Comparison of ENCODE assay signal across 12 cellular contexts in genomic region chr7:40008218-40008815, GRCh38. TPM values are rescaled to one million over a fixed set of nuclear protein-coding genes. Genes with fewer than 3 reads are reported as not detected.
A peak's percentile ranks its signal among the peaks of the same experiment; 100 is the strongest.
DNase-seq lines count a peak whose midpoint lies in the region; ATAC-seq and TF ChIP-seq lines count a peak whose summit lies in the region.
"Had no signal": no experiment of that assay in that cellular context is flagged by ENCODE, and none has a peak within 500 bp of the region (broad histone marks: within the 10 kb centered on the region; RNA-seq: fewer than 3 reads in every experiment).

No MANE protein-coding gene starts in this region.

- no peak overlapping the region for H3K4me3 ChIP-seq in choroid plexus epithelial cell (ENCODE audit: low read depth, low read length)
- H3K4me3 ChIP-seq: skin epidermis had no signal

- no peak for TF ChIP-seq CTCF in choroid plexus epithelial cell (conservative IDR thresholded peaks at IDR 0.05; ENCODE audit: low read depth, low read length)

- ATAC-seq in HG03457 (IDR thresholded peaks at IDR 0.05; ENCODE audit: unreplicated experiment) (no peak), GM18909 (IDR thresholded peaks at IDR 0.05; ENCODE audit: poor library complexity, unreplicated experiment) (no peak)

- DNase-seq in AG20443 (ENCODE audit: low spot score): peak; percentile 49
- DNase-seq in LHCN-M2 (ENCODE audit: low read depth): peak; percentile 68
- DNase-seq in choroid plexus epithelial cell (ENCODE audit: low read depth): peak; percentile 77
- peak; percentile 53 for DNase-seq in kidney glomerular epithelial cell (lab: John Stamatoyannopoulos, UW)
- no peak for DNase-seq in OCI-M2 (lab: John Stamatoyannopoulos, UW; ENCODE audit: unreplicated experiment)
- DNase-seq in UCSD-AML1 (lab: John Stamatoyannopoulos, UW; ENCODE audit: unreplicated experiment): no peak
- DNase-seq: CD8-positive, alpha-beta memory T cell; NCI-H446 treated with DMSO at 0.1 percent for 48 hours; SHP77 had no signal

RNA-seq across cellular contexts. Expression of gene CDK13, which starts 58.3 kb away (rescaled TPM):
- total RNA-seq in LHCN-M2 (2014; rRNA removed): 41.9 and 44.0 TPM in 2 replicates
- polyA plus RNA-seq in LHCN-M2 (2012): 16.9 TPM

Comparison
In these comparisons a context has a peak if more than half of its experiments do, and no peak if none do; other contexts are left out.
1. DNase-seq: peak in AG20443 (single experiment), LHCN-M2 (single experiment), choroid plexus epithelial cell (single experiment) and kidney glomerular epithelial cell (single experiment); none in OCI-M2 (single experiment) and UCSD-AML1 (single experiment).